ENCODE assay signal across 2 cellular contexts in genomic region chr16:4344659-4345438, GRCh38.
A peak's percentile ranks its signal among the peaks of the same experiment; 100 is the strongest.
TF ChIP-seq lines count a peak whose summit lies in the region.

No MANE protein-coding gene starts in this region.

TF ChIP-seq in GM12878, 131 proteins besides CTCF, POLR2A, EP300 and RAD21:
- TF ChIP-seq SPI1 (IDR thresholded peaks at IDR 0.05; ENCODE audit: borderline replicate concordance, insufficient read depth, low read depth, low read length) (no peak), POLR2AphosphoS5 (IDR thresholded peaks at IDR 0.05; ENCODE audit: low read length) (0 out of 2 replicates have a peak, but pooled peaks have one; percentile 27), BMI1 (IDR thresholded peaks at IDR 0.05; ENCODE audit: borderline replicate concordance) (no peak)

TF ChIP-seq in GM12891, 5 proteins besides CTCF, POLR2A, EP300 and RAD21:
- TF ChIP-seq TAF1 (IDR thresholded peaks at IDR 0.05; ENCODE audit: low read depth, low read length) = no peak
- TF ChIP-seq POLR2AphosphoS5 (IDR thresholded peaks at IDR 0.05; ENCODE audit: low read depth, low read length) = no peak
- no peak for TF ChIP-seq PAX5 (IDR thresholded peaks at IDR 0.05; ENCODE audit: insufficient read depth, low read length, severe bottlenecking)
- TF ChIP-seq SPI1 (IDR thresholded peaks at IDR 0.05; ENCODE audit: low read depth, low read length) = no peak
- TF ChIP-seq POU2F2 (IDR thresholded peaks at IDR 0.05; ENCODE audit: low read depth, low read length) = no peak
